Comparison of ENCODE assay signal across 2 cellular contexts in genomic region chr10:19783721-19784120, GRCh38.
TF ChIP-seq lines count a peak whose summit lies in the region.

No MANE protein-coding gene starts in this region.

TF ChIP-seq in GM23338, 12 proteins besides CTCF, POLR2A, EP300 and RAD21 (continued from another document):
- TF ChIP-seq, protein P1, sequence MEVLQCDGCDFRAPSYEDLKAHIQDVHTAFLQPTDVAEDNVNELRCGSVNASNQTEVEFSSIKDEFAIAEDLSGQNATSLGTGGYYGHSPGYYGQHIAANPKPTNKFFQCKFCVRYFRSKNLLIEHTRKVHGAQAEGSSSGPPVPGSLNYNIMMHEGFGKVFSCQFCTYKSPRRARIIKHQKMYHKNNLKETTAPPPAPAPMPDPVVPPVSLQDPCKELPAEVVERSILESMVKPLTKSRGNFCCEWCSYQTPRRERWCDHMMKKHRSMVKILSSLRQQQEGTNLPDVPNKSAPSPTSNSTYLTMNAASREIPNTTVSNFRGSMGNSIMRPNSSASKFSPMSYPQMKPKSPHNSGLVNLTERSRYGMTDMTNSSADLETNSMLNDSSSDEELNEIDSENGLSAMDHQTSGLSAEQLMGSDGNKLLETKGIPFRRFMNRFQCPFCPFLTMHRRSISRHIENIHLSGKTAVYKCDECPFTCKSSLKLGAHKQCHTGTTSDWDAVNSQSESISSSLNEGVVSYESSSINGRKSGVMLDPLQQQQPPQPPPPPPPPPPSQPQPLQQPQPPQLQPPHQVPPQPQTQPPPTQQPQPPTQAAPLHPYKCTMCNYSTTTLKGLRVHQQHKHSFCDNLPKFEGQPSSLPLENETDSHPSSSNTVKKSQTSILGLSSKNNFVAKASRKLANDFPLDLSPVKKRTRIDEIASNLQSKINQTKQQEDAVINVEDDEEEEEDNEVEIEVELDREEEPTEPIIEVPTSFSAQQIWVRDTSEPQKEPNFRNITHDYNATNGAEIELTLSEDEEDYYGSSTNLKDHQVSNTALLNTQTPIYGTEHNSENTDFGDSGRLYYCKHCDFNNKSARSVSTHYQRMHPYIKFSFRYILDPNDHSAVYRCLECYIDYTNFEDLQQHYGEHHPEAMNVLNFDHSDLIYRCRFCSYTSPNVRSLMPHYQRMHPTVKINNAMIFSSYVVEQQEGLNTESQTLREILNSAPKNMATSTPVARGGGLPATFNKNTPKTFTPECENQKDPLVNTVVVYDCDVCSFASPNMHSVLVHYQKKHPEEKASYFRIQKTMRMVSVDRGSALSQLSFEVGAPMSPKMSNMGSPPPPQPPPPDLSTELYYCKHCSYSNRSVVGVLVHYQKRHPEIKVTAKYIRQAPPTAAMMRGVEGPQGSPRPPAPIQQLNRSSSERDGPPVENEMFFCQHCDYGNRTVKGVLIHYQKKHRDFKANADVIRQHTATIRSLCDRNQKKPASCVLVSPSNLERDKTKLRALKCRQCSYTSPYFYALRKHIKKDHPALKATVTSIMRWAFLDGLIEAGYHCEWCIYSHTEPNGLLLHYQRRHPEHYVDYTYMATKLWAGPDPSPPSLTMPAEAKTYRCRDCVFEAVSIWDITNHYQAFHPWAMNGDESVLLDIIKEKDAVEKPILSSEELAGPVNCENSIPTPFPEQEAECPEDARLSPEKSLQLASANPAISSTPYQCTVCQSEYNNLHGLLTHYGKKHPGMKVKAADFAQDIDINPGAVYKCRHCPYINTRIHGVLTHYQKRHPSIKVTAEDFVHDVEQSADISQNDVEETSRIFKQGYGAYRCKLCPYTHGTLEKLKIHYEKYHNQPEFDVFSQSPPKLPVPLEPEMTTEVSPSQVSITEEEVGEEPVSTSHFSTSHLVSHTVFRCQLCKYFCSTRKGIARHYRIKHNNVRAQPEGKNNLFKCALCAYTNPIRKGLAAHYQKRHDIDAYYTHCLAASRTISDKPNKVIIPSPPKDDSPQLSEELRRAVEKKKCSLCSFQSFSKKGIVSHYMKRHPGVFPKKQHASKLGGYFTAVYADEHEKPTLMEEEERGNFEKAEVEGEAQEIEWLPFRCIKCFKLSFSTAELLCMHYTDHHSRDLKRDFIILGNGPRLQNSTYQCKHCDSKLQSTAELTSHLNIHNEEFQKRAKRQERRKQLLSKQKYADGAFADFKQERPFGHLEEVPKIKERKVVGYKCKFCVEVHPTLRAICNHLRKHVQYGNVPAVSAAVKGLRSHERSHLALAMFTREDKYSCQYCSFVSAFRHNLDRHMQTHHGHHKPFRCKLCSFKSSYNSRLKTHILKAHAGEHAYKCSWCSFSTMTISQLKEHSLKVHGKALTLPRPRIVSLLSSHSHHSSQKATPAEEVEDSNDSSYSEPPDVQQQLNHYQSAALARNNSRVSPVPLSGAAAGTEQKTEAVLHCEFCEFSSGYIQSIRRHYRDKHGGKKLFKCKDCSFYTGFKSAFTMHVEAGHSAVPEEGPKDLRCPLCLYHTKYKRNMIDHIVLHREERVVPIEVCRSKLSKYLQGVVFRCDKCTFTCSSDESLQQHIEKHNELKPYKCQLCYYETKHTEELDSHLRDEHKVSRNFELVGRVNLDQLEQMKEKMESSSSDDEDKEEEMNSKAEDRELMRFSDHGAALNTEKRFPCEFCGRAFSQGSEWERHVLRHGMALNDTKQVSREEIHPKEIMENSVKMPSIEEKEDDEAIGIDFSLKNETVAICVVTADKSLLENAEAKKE (CRISPR knock-in tag; IDR thresholded peaks at IDR 0.05), result no peak
- TF ChIP-seq ZNF114 (CRISPR knock-in tag; IDR thresholded peaks at IDR 0.05) (no peak), REST (IDR thresholded peaks at IDR 0.05; ENCODE audit: unreplicated experiment) (no peak), EZH2phosphoT487 (IDR thresholded peaks at IDR 0.05; ENCODE audit: unreplicated experiment) (no peak)

TF ChIP-seq in WTC11, 78 proteins besides CTCF, POLR2A, EP300 and RAD21 (continued from another document):
- TF ChIP-seq, protein P2, sequence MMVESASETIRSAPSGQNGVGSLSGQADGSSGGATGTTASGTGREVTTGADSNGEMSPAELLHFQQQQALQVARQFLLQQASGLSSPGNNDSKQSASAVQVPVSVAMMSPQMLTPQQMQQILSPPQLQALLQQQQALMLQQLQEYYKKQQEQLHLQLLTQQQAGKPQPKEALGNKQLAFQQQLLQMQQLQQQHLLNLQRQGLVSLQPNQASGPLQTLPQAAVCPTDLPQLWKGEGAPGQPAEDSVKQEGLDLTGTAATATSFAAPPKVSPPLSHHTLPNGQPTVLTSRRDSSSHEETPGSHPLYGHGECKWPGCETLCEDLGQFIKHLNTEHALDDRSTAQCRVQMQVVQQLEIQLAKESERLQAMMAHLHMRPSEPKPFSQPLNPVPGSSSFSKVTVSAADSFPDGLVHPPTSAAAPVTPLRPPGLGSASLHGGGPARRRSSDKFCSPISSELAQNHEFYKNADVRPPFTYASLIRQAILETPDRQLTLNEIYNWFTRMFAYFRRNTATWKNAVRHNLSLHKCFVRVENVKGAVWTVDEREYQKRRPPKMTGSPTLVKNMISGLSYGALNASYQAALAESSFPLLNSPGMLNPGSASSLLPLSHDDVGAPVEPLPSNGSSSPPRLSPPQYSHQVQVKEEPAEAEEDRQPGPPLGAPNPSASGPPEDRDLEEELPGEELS (CRISPR knock-in tag; IDR thresholded peaks at IDR 0.05), result no peak
- no peak for TF ChIP-seq RELA (CRISPR knock-in tag; IDR thresholded peaks at IDR 0.05; ENCODE audit: borderline replicate concordance)
- no peak for TF ChIP-seq GRHL2 (CRISPR knock-in tag; IDR thresholded peaks at IDR 0.05; ENCODE audit: insufficient replicate concordance, severe bottlenecking)
- no peak for TF ChIP-seq ZSCAN18 (CRISPR knock-in tag; IDR thresholded peaks at IDR 0.05)
- TF ChIP-seq, protein P3, sequence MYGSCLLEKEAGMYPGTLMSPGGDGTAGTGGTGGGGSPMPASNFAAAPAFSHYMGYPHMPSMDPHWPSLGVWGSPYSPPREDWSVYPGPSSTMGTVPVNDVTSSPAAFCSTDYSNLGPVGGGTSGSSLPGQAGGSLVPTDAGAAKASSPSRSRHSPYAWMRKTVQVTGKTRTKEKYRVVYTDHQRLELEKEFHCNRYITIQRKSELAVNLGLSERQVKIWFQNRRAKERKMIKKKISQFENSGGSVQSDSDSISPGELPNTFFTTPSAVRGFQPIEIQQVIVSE (CRISPR knock-in tag; IDR thresholded peaks at IDR 0.05; ENCODE audit: borderline replicate concordance), result no peak
- TF ChIP-seq ATF2 (CRISPR knock-in tag; IDR thresholded peaks at IDR 0.05; ENCODE audit: borderline replicate concordance, low read depth), result no peak
- no peak for TF ChIP-seq CBFB (CRISPR knock-in tag; IDR thresholded peaks at IDR 0.05; ENCODE audit: low read depth)
- no peak for TF ChIP-seq NFYB (CRISPR knock-in tag; conservative IDR thresholded peaks at IDR 0.05; ENCODE audit: low read depth)
- no peak for TF ChIP-seq E2F4 (CRISPR knock-in tag; IDR thresholded peaks at IDR 0.05; ENCODE audit: borderline replicate concordance, low read depth)
- no peak for TF ChIP-seq ZNF532 (CRISPR knock-in tag; IDR thresholded peaks at IDR 0.05; ENCODE audit: borderline replicate concordance)
- TF ChIP-seq JUN (CRISPR knock-in tag; IDR thresholded peaks at IDR 0.05), result no peak
TF ChIP-seq in WTC11: peak in this region for 0.
